Comparison of ENCODE assay signal across 33 cellular contexts in the genomic region with DNA sequence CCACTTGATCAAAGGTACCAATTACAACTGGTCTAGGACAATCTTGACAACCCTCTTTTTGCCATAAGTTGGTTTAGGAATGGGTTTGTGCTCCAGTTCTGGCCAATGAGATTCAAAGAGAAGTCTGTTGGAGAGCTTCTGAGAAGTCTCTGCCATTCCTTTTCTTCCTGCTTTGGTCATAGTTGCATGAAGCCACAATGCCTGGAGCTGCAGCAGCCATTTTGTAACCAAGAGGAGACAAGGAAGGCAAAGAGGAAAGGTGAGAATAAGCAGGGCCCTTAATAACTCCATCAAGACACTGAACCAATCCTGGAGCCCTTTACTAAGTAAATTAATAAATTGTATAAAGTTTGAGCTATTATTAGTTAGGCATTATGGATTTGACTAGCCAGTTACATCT. TPM values are rescaled to one million over a fixed set of nuclear protein-coding genes. Genes with fewer than 3 reads are reported as not detected.
"Had no signal": no experiment of that assay in that cellular context is flagged by ENCODE, and none has a peak within 500 bp of the region (broad histone marks: within the 10 kb centered on the region; RNA-seq: fewer than 3 reads in every experiment).

No MANE protein-coding gene starts in this region.

- H3K9me3 Mint-ChIP-seq: stimulated activated effector memory CD8-positive, alpha-beta T cell treated with anti-CD3 and anti-CD28 coated beads, Interleukin-12 subunit alpha, Interleukin-12 subunit beta, amount 100 ng/mL, for 72 hours; stimulated activated memory B cell treated with anti-CD40 and anti-IgM and Interleukin-4, amounts not matched to agents 10 μg/mL and 1 μg/mL and 100 μg/mL, for 72 hours; stimulated activated naive B cell treated with anti-CD40 and anti-IgM and Interleukin-4, amounts not matched to agents 10 μg/mL and 1 μg/mL and 100 μg/mL, for 72 hours; stimulated activated naive CD8-positive, alpha-beta T cell treated with anti-CD3 and anti-CD28 coated beads, Interleukin-15, amount 100 ng/mL, for 72 hours; stimulated activated naive CD8-positive, alpha-beta T cell treated with anti-CD3 and anti-CD28 coated beads, Interleukin-15, Interleukin-2, amounts not matched to agents 100 ng/mL and 50 ng/mL, for 24 hours; type B pancreatic cell had no signal

- H3K27me3 ChIP-seq: suprapubic skin, testis, thyroid gland, upper lobe of left lung, upper lobe of right lung, vagina had no signal

- DNase-seq: stimulated activated CD4-positive, alpha-beta T cell treated with anti-CD3 and anti-CD28 coated beads, Interleukin-2, amount 100 ng/mL, for 48 hours; stimulated activated CD4-positive, alpha-beta T cell treated with anti-CD3 and anti-CD28 coated beads, Interleukin-4, amount 100 ng/mL, for 1 hour; stimulated activated CD4-positive, alpha-beta T cell treated with anti-CD3 and anti-CD28 coated beads, Interleukin-4, amount 100 ng/mL, for 24 hours; stimulated activated CD4-positive, alpha-beta T cell treated with anti-CD3 and anti-CD28 coated beads, Interleukin-4, amount 100 ng/mL, for 4 hours; stimulated activated CD8-positive, alpha-beta memory T cell treated with anti-CD3 and anti-CD28 coated beads, Interleukin-4, amount 100 ng/mL, for 48 hours; stimulated activated naive B cell treated with anti-CD40 and anti-IgM and Interleukin-4, amounts not matched to agents 10 μg/mL and 1 μg/mL and 100 μg/mL, for 72 hours; stimulated activated naive CD4-positive, alpha-beta T cell; stimulated activated naive CD4-positive, alpha-beta T cell treated with Interleukin-2 at 50 U/mL for 16 hours; stimulated activated naive CD8-positive, alpha-beta T cell treated with anti-CD3 and anti-CD28 coated beads, Interleukin-15, amount 100 ng/mL, for 72 hours; stimulated activated naive CD8-positive, alpha-beta T cell treated with anti-CD3 and anti-CD28 coated beads, Interleukin-15, Interleukin-2, amounts not matched to agents 100 U/mL and 50 U/mL, for 24 hours; stomach; substantia nigra; testis; tibial artery; transverse colon; trophoblast cell; upper lobe of left lung; upper lobe of right lung; uterus had no signal

- H3K4me3 ChIP-seq: stomach, suprapubic skin, testis, thoracic aorta, thyroid gland, tibial artery, tibial nerve, transverse colon, upper lobe of left lung, upper lobe of right lung, uterus, vagina had no signal

- H3K4me1 ChIP-seq: vagina had no signal

- H3K4me3 Mint-ChIP-seq: stimulated activated effector memory CD8-positive, alpha-beta T cell treated with anti-CD3 and anti-CD28 coated beads, Interleukin-12 subunit alpha, Interleukin-12 subunit beta, amount 100 ng/mL, for 72 hours; stimulated activated memory B cell treated with anti-CD40 and anti-IgM and Interleukin-4, amounts not matched to agents 10 μg/mL and 1 μg/mL and 100 μg/mL, for 72 hours; stimulated activated naive B cell treated with anti-CD40 and anti-IgM and Interleukin-4, amounts not matched to agents 10 μg/mL and 1 μg/mL and 100 μg/mL, for 72 hours; stimulated activated naive CD8-positive, alpha-beta T cell treated with anti-CD3 and anti-CD28 coated beads, Interleukin-15, amount 100 ng/mL, for 72 hours; stimulated activated naive CD8-positive, alpha-beta T cell treated with anti-CD3 and anti-CD28 coated beads, Interleukin-15, Interleukin-2, amounts not matched to agents 100 ng/mL and 50 ng/mL, for 24 hours; type B pancreatic cell had no signal

- H3K4me1 Mint-ChIP-seq: stimulated activated effector memory CD8-positive, alpha-beta T cell treated with anti-CD3 and anti-CD28 coated beads, Interleukin-12 subunit alpha, Interleukin-12 subunit beta, amount 100 ng/mL, for 72 hours; stimulated activated naive CD8-positive, alpha-beta T cell treated with anti-CD3 and anti-CD28 coated beads, Interleukin-15, amount 100 ng/mL, for 72 hours had no signal

- H3K9me3 ChIP-seq: stomach, suprapubic skin, testis, thoracic aorta, thyroid gland, tibial artery, tibial nerve, transverse colon, upper lobe of left lung, upper lobe of right lung, uterus, vagina had no signal

- H3K36me3 Mint-ChIP-seq: stimulated activated effector memory CD8-positive, alpha-beta T cell treated with anti-CD3 and anti-CD28 coated beads, Interleukin-12 subunit alpha, Interleukin-12 subunit beta, amount 100 ng/mL, for 72 hours; stimulated activated memory B cell treated with anti-CD40 and anti-IgM and Interleukin-4, amounts not matched to agents 10 μg/mL and 1 μg/mL and 100 μg/mL, for 72 hours; stimulated activated naive B cell treated with anti-CD40 and anti-IgM and Interleukin-4, amounts not matched to agents 10 μg/mL and 1 μg/mL and 100 μg/mL, for 72 hours; type B pancreatic cell had no signal

- ATAC-seq: stimulated activated effector memory CD8-positive, alpha-beta T cell treated with anti-CD3 and anti-CD28 coated beads, Interleukin-12 subunit alpha, Interleukin-12 subunit beta, amount 100 ng/mL, for 72 hours; stimulated activated memory B cell treated with anti-CD40 and anti-IgM and Interleukin-4, amounts not matched to agents 10 μg/mL and 1 μg/mL and 100 μg/mL, for 72 hours; stimulated activated naive B cell treated with anti-CD40 and anti-IgM and Interleukin-4, amounts not matched to agents 10 μg/mL and 1 μg/mL and 100 μg/mL, for 72 hours; stimulated activated naive CD8-positive, alpha-beta T cell treated with anti-CD3 and anti-CD28 coated beads, Interleukin-15, amount 100 ng/mL, for 72 hours; stimulated activated naive CD8-positive, alpha-beta T cell treated with anti-CD3 and anti-CD28 coated beads, Interleukin-15, Interleukin-2, amounts not matched to agents 100 U/mL and 50 U/mL, for 24 hours; upper lobe of right lung had no signal

- H3K36me3 ChIP-seq: stomach, suprapubic skin, thoracic aorta, thyroid gland, tibial artery, tibial nerve, transverse colon, upper lobe of left lung, upper lobe of right lung, uterus, vagina had no signal

- FAIRE-seq: urothelium cell line had no signal

- H3K27ac Mint-ChIP-seq: stimulated activated effector memory CD8-positive, alpha-beta T cell treated with anti-CD3 and anti-CD28 coated beads, Interleukin-12 subunit alpha, Interleukin-12 subunit beta, amount 100 ng/mL, for 72 hours; stimulated activated memory B cell treated with anti-CD40 and anti-IgM and Interleukin-4, amounts not matched to agents 10 μg/mL and 1 μg/mL and 100 μg/mL, for 72 hours; stimulated activated naive B cell treated with anti-CD40 and anti-IgM and Interleukin-4, amounts not matched to agents 10 μg/mL and 1 μg/mL and 100 μg/mL, for 72 hours; stimulated activated naive CD8-positive, alpha-beta T cell treated with anti-CD3 and anti-CD28 coated beads, Interleukin-15, amount 100 ng/mL, for 72 hours; stimulated activated naive CD8-positive, alpha-beta T cell treated with anti-CD3 and anti-CD28 coated beads, Interleukin-15, Interleukin-2, amounts not matched to agents 100 ng/mL and 50 ng/mL, for 24 hours; type B pancreatic cell had no signal

- H3K27ac ChIP-seq: stomach, suprapubic skin, testis, thoracic aorta, tibial artery, tibial nerve, transverse colon, upper lobe of left lung, upper lobe of right lung, uterus, vagina had no signal

RNA-seq across cellular contexts. Expression of gene C17orf50, which starts 3.4 kb away (rescaled TPM):
- total RNA-seq: stomach, subcutaneous adipose tissue, suprapubic skin, temporal lobe, thoracic aorta, tibial nerve, transverse colon, upper lobe of right lung, ureter, urinary bladder, uterus, vagina had no signal
- polyA plus RNA-seq: stomach, urinary bladder had no signal

RNA-seq across cellular contexts. Expression of gene GAS2L2, which starts 4.2 kb away (rescaled TPM):
- total RNA-seq: thoracic aorta, thyroid gland, transverse colon, upper lobe of right lung, ureter, urinary bladder, vagina had no signal
